ENCODE assay signal across 23 cellular contexts in the genomic region with DNA sequence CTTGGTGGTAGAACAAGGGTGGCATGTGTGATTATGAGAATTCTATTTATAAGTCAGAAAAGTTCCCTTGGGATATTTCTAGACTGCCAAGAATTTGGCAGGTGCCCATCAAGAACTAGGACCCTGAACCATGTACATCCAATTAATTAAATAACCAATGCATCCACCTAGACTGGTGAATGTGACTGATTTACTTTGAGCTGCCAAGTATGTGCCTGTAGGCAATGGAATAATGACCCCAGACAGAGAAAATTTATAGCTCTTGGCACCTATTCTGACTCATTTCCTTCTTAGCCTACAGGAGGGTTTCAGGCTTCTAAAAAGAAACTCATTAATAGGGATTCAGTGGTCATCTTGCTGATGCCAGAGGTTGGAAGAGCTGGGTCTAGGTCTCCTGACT. TPM values are rescaled to one million over a fixed set of nuclear protein-coding genes. Genes with fewer than 3 reads are reported as not detected.
DNase-seq lines count a peak whose midpoint lies in the region; ATAC-seq and FAIRE-seq lines count a peak whose summit lies in the region.
"Had no signal": no experiment of that assay in that cellular context is flagged by ENCODE, and none has a peak within 500 bp of the region (broad histone marks: within the 10 kb centered on the region; RNA-seq: fewer than 3 reads in every experiment).

No MANE protein-coding gene starts in this region.

- no peaks in the 10 kb centered on the region for H3K27me3 ChIP-seq in small intestine (ENCODE audit: control insufficient read depth in 2 of 2, insufficient read depth in 2 of 2, low read length in 2 of 2)
- no peaks in the 10 kb centered on the region for H3K27me3 ChIP-seq in right cardiac atrium (ENCODE audit: control insufficient read depth, insufficient read depth)
- H3K27me3 ChIP-seq: upper lobe of right lung had no signal

- no peaks in the 10 kb centered on the region for H3K9me3 ChIP-seq in small intestine (ENCODE audit: control insufficient read depth, low read depth)
- H3K9me3 ChIP-seq in right cardiac atrium (ENCODE audit: control insufficient read depth, low read length) = no peaks in the 10 kb centered on the region
- H3K9me3 ChIP-seq: A549, upper lobe of right lung had no signal

- intact Hi-C loops in right cardiac atrium (cut with DNase I) = loop anchor here in 1 of 4 donors (10.0 kb wide), 1 partner anchor 58 kb away; no protein-coding TSS in a partner anchor

- no peak overlapping the region for H3K27ac ChIP-seq in small intestine (ENCODE audit: low read depth in 1 of 2, low read length in 1 of 2)
- H3K27ac ChIP-seq in right cardiac atrium (ENCODE audit: low read length) = no peak overlapping the region
- H3K27ac ChIP-seq: A549, parathyroid adenoma, upper lobe of right lung had no signal

- H3K4me1 ChIP-seq in small intestine (ENCODE audit: control insufficient read depth in 2 of 2, insufficient read depth in 1 of 2, low read depth in 1 of 2, low read length in 1 of 2) (peaks cover 0 to 10% of the 10 kb centered on the region in 2 donors), right cardiac atrium (ENCODE audit: control insufficient read depth, insufficient read depth, low read length) (no peaks in the 10 kb centered on the region)
- H3K4me1 ChIP-seq: A549, parathyroid adenoma, upper lobe of right lung had no signal

- no peak for FAIRE-seq in small intestine (lab: Jason Lieb, UNC)
- FAIRE-seq: A549, GM12891 had no signal

- H3K4me3 ChIP-seq in small intestine (ENCODE audit: low read depth in 1 of 2, low read length in 2 of 2) (no peak overlapping the region), right cardiac atrium (ENCODE audit: low read length) (no peak overlapping the region)
- H3K4me3 ChIP-seq: A549, upper lobe of right lung had no signal

- H3K36me3 ChIP-seq in small intestine (ENCODE audit: control insufficient read depth in 2 of 2, insufficient read depth in 2 of 2, low read length in 2 of 2) = no peaks in the 10 kb centered on the region
- H3K36me3 ChIP-seq: upper lobe of right lung had no signal

- ATAC-seq in GM21717 (IDR thresholded peaks at IDR 0.05; ENCODE audit: unreplicated experiment) (no peak), right cardiac atrium (no peak), GM21737 (IDR thresholded peaks at IDR 0.05; ENCODE audit: unreplicated experiment) (no peak)
- ATAC-seq: A549, Right ventricle myocardium inferior, upper lobe of right lung had no signal

- DNase-seq in SHP77 treated with DMSO at 0.1 percent for 48 hours (lab: John Stamatoyannopoulos, UW) (peak; percentile 5), SHP77 (lab: John Stamatoyannopoulos, UW) (no peak), NCI-H226 (peak; percentile 58), astrocyte of the hippocampus (ENCODE audit: low read depth, low spot score) (peak; percentile 69), small intestine (peak; percentile 34), right cardiac atrium (no peak)
- DNase-seq: activated CD4-positive, alpha-beta T cell treated with anti-CD3 and anti-CD28 coated beads, Interleukin-2, amount 50 U/mL, for 48 hours; activated CD8-positive, alpha-beta memory T cell treated with anti-CD3 and anti-CD28 coated beads, Interleukin-2, amount 50 U/mL, for 48 hours; activated naive CD8-positive, alpha-beta T cell treated with anti-CD3 and anti-CD28 coated beads for 36 hours; COR-L47; H7; Kasumi-1; NCI-H1048; NCI-H526; upper lobe of right lung had no signal

RNA-seq across cellular contexts. Expression of a gene that starts 54.9 kb away (rescaled TPM):
- 1 to 10 TPM in 2 of 3 donors, not detected in 1; 2.4 to 5.7 TPM for polyA plus RNA-seq in small intestine
- 100 to 1,000 TPM; 113 to 163 (median 126) TPM for total RNA-seq in right cardiac atrium
- 132 TPM for polyA plus RNA-seq in right cardiac atrium
- total RNA-seq: dermis microvascular lymphatic vessel endothelial cell, lung microvascular endothelial cell had no signal

Comparison
In these comparisons a context has a peak if more than half of its experiments do, and no peak if none do; other contexts are left out.
1. DNase-seq: peak in SHP77 treated with DMSO at 0.1 percent for 48 hours (single experiment), NCI-H226 (single experiment), astrocyte of the hippocampus (single experiment) and small intestine (single experiment); none in SHP77 (0 of 2) and right cardiac atrium (0 of 3).
2. RNA of a gene that starts 54.9 kb away (polyA plus RNA-seq): 132 TPM in right cardiac atrium (single experiment); 2.4 to 5.7 TPM in small intestine; every median in the first group is over 10 times any median in the second.